ENCODE assay signal across 20 cellular contexts in genomic region chr3:110344487-110344886, GRCh38.
DNase-seq lines count a peak whose midpoint lies in the region; ATAC-seq and TF ChIP-seq lines count a peak whose summit lies in the region.
"Had no signal": no experiment of that assay in that cellular context is flagged by ENCODE, and none has a peak within 500 bp of the region (broad histone marks: within the 10 kb centered on the region; RNA-seq: fewer than 3 reads in every experiment).

No MANE protein-coding gene starts in this region.

- no peak for DNase-seq in left lung
- DNase-seq in posterior cingulate gyrus, result no peak
- no peak for DNase-seq in SK-N-DZ (ENCODE audit: low spot score)
- DNase-seq: activated CD4-positive, alpha-beta T cell treated with anti-CD3 and anti-CD28 coated beads, Interleukin-2, amount 10 ng/mL, durations not matched to agents 24 days and 14 days; adrenal gland; dorsolateral prefrontal cortex; foreskin melanocyte; left colon; NCI-H187; NCI-H446 treated with DMSO at 0.1 percent for 48 hours; stimulated activated CD4-positive, alpha-beta T cell treated with anti-CD3 and anti-CD28 coated beads, Interleukin-4, amount 100 ng/mL, for 4 hours; T-cell had no signal

- no peaks in the 10 kb centered on the region for H3K79me2 ChIP-seq in ACC112 (ENCODE audit: control insufficient read depth, insufficient read depth, low read length, unreplicated experiment)

- peaks cover 20% of the 10 kb centered on the region for H3K4me1 ChIP-seq in ACC112 (ENCODE audit: control insufficient read depth, insufficient read depth, low read length, unreplicated experiment)
- H3K4me1 ChIP-seq in left lung, result no peaks in the 10 kb centered on the region
- H3K4me1 ChIP-seq in gastroesophageal sphincter, result no peaks in the 10 kb centered on the region
- H3K4me1 ChIP-seq: adrenal gland, BLaER1 had no signal

- no peak for TF ChIP-seq POLR2A in gastroesophageal sphincter (IDR thresholded peaks at IDR 0.05)

- H3K27me3 ChIP-seq in ACC112 (ENCODE audit: insufficient read depth, low read length) (no peaks in the 10 kb centered on the region), left lung (no peaks in the 10 kb centered on the region), gastroesophageal sphincter (no peaks in the 10 kb centered on the region)
- H3K27me3 ChIP-seq: adrenal gland, BLaER1, cardiac muscle cell, dorsolateral prefrontal cortex had no signal

- H3K9me3 ChIP-seq in left lung, result no peaks in the 10 kb centered on the region
- no peaks in the 10 kb centered on the region for H3K9me3 ChIP-seq in gastroesophageal sphincter
- H3K9me3 ChIP-seq: adrenal gland, BLaER1 had no signal

- H3K36me3 ChIP-seq in ACC112 (ENCODE audit: insufficient read depth, low read length) (no peaks in the 10 kb centered on the region), left lung (no peaks in the 10 kb centered on the region), gastroesophageal sphincter (no peaks in the 10 kb centered on the region)
- H3K36me3 ChIP-seq: adrenal gland, BLaER1, cardiac muscle cell had no signal

- no peak overlapping the region for H3K4me3 ChIP-seq in ACC112 (ENCODE audit: low read depth, low read length)
- H3K4me3 ChIP-seq in left lung, result no peak overlapping the region
- no peak overlapping the region for H3K4me3 ChIP-seq in gastroesophageal sphincter
- H3K4me3 ChIP-seq: adrenal gland, BLaER1, cardiac muscle cell, dorsolateral prefrontal cortex had no signal

- no peak for TF ChIP-seq EP300 in gastroesophageal sphincter (IDR thresholded peaks at IDR 0.05)

- intact Hi-C loops in left lung (cut with DNase I), result no loop called here
- intact Hi-C loops in posterior cingulate gyrus (cut with DNase I), result no loop called here

- peak; percentile 3 for ATAC-seq in GM21528 (IDR thresholded peaks at IDR 0.05; ENCODE audit: low FRiP score, unreplicated experiment)
- peak; percentile 2 for ATAC-seq in HG03432 (IDR thresholded peaks at IDR 0.05; ENCODE audit: unreplicated experiment)
- ATAC-seq in left lung, result peak; percentile 71
- no peak for ATAC-seq in gastroesophageal sphincter
- ATAC-seq in HG03280 (IDR thresholded peaks at IDR 0.05; ENCODE audit: unreplicated experiment), result no peak
- ATAC-seq: left colon, T-cell had no signal

- TF ChIP-seq CTCF in left lung (IDR thresholded peaks at IDR 0.05), result no peak
- TF ChIP-seq CTCF in gastroesophageal sphincter (IDR thresholded peaks at IDR 0.05), result no peak

- H2AFZ ChIP-seq in ACC112 (ENCODE audit: low read length, unreplicated experiment), result peak overlapping the region; percentile 31

- no peak overlapping the region for H3K27ac ChIP-seq in ACC112 (ENCODE audit: low read depth, low read length)
- peak overlapping the region in 1 of 2 donors; percentile 19 for H3K27ac ChIP-seq in left lung
- H3K27ac ChIP-seq in gastroesophageal sphincter, result no peak overlapping the region
- H3K27ac ChIP-seq: adrenal gland, BLaER1, cardiac muscle cell, dorsolateral prefrontal cortex, epithelial cell of prostate had no signal

Comparison
In these comparisons a context has a peak if more than half of its experiments do, and no peak if none do; other contexts are left out.
1. ATAC-seq: peak in GM21528 (single experiment), HG03432 (single experiment) and left lung (single experiment); none in gastroesophageal sphincter (single experiment) and HG03280 (single experiment).